ENCODE assay signal across 29 cellular contexts in genomic region chr20:3744037-3744436, GRCh38. TPM values are rescaled to one million over a fixed set of nuclear protein-coding genes. Genes with fewer than 3 reads are reported as not detected.
DNase-seq lines count a peak whose midpoint lies in the region; ATAC-seq, FAIRE-seq and TF ChIP-seq lines count a peak whose summit lies in the region.
"Had no signal": no experiment of that assay in that cellular context is flagged by ENCODE, and none has a peak within 500 bp of the region (broad histone marks: within the 10 kb centered on the region; RNA-seq: fewer than 3 reads in every experiment).

No MANE protein-coding gene starts in this region.

- H3K9me3 Mint-ChIP-seq in GM23338 (no peaks in the 10 kb centered on the region), osteocyte (ENCODE audit: unreplicated experiment) (no peaks in the 10 kb centered on the region)
- H3K9me3 Mint-ChIP-seq: HFFc6 had no signal

- TF ChIP-seq POLR2A in H1 (IDR thresholded peaks at IDR 0.05; ENCODE audit: control extremely low read depth in 1 of 2, low read depth in 2 of 2, low read length in 2 of 2) (no peak), uterus (IDR thresholded peaks at IDR 0.05) (no peak)

- H3K56ac ChIP-seq in H1 (replicated peaks; ENCODE audit: insufficient read length, low read depth, low read length) = no peak overlapping the region

- H3K23me2 ChIP-seq in H1 (ENCODE audit: low read depth, low read length) = peaks cover 6% of the 10 kb centered on the region; the same call in 1 of the 2 replicates

- H3K79me2 ChIP-seq in GM23338 (replicated peaks; ENCODE audit: insufficient read depth) (no peaks in the 10 kb centered on the region), H1 (ENCODE audit: control insufficient read depth in 1 of 2, insufficient read depth in 2 of 2, low read length in 2 of 2) (no peaks in the 10 kb centered on the region)

- H3K18ac ChIP-seq in H1 (ENCODE audit: extremely low read depth, low read length) = no peak overlapping the region

- ATAC-seq in GM23338 (no peak), HG02852 (IDR thresholded peaks at IDR 0.05; ENCODE audit: unreplicated experiment) (no peak)
- ATAC-seq: PC-3 had no signal

- H2AK5ac ChIP-seq in H1 (ENCODE audit: low read depth, low read length) = peak overlapping the region; percentile 54; the same call in 1 of the 2 replicates

- no peaks in the 10 kb centered on the region for H3K9me2 ChIP-seq in GM23338 (ENCODE audit: insufficient read depth)
- H3K9me2 ChIP-seq: SK-N-SH had no signal

- H3K27me3 Mint-ChIP-seq in GM23338 (ENCODE audit: insufficient read depth, low read depth, poor library complexity) (peaks cover 22% of the 10 kb centered on the region), osteocyte (ENCODE audit: unreplicated experiment) (peaks cover 15% of the 10 kb centered on the region)

- H4K20me1 ChIP-seq in GM23338 (replicated peaks; ENCODE audit: insufficient read depth) (no peaks in the 10 kb centered on the region), H1 (replicated peaks in 1 of 2; ENCODE audit: control insufficient read depth in 1 of 2, insufficient read depth in 2 of 2, low read length in 2 of 2) (no peaks in the 10 kb centered on the region)

- no peak overlapping the region for H3K23ac ChIP-seq in H1 (ENCODE audit: insufficient read length)

- no peak overlapping the region for H4K91ac ChIP-seq in H1 (replicated peaks; ENCODE audit: insufficient read length, low read length)

- H3K27ac ChIP-seq in GM23338 (ENCODE audit: low read depth) (no peak overlapping the region), H1 (ENCODE audit: low read depth, low read length) (no peak overlapping the region), WERI-Rb-1 (no peak overlapping the region), uterus (no peak overlapping the region)
- H3K27ac ChIP-seq: C4-2B, GM23248 had no signal

- no peaks in the 10 kb centered on the region for H3K36me3 Mint-ChIP-seq in GM23338 (ENCODE audit: low read depth)
- H3K36me3 Mint-ChIP-seq in osteocyte (ENCODE audit: unreplicated experiment) = no peaks in the 10 kb centered on the region

- H3F3A ChIP-seq in GM23338 (replicated peaks; ENCODE audit: low read depth) = no peaks in the 10 kb centered on the region

- H3K36me3 ChIP-seq in GM23338 (ENCODE audit: insufficient read depth) (no peaks in the 10 kb centered on the region), NT2/D1 (ENCODE audit: insufficient read depth, insufficient read length, low read length) (peaks cover 15% of the 10 kb centered on the region), H1 (ENCODE audit: control insufficient read depth in 2 of 4, insufficient read depth in 4 of 4, low read length in 3 of 4) (no peaks in the 10 kb centered on the region), WERI-Rb-1 (no peaks in the 10 kb centered on the region), uterus (no peaks in the 10 kb centered on the region)

- no peak overlapping the region for H4K8ac ChIP-seq in H1 (ENCODE audit: extremely low read depth, insufficient read depth, low read length)

- 90% methylated on average over 1 of the region's 1 CpG; no CpG with 5 or more reads in 1 of the 2 experiments for WGBS in H1 (ENCODE audit: extremely low coverage in 1 of 2, insufficient coverage in 1 of 2, insufficient read length in 1 of 2, insufficient replicate concordance in 2 of 2, low coverage in 1 of 2, low lambda C conversion rate in 2 of 2, missing lambda C conversion rate in 1 of 2), 2 experiments

- peak overlapping the region; percentile 86 for H3K4me2 ChIP-seq in GM23338
- peak overlapping the region in 1 of 2 experiments; percentile 79; a peak in 1 of 4 replicates for H3K4me2 ChIP-seq in H1 (ENCODE audit: insufficient read depth in 1 of 2, low read depth in 2 of 2, low read length in 2 of 2)
- H3K4me2 ChIP-seq: SK-N-SH had no signal

- POLR2A ChIA-PET in H1 (lab: Charles Lee; ENCODE audit: partially characterized antibody) = interaction anchor here (0.5 to 3.6 kb wide), 5 partner anchors 9 to 82 kb away, joined by 3 to 13 read pairs (median 5); partner anchors contain the start of gene HSPA12B

- no peak for TF ChIP-seq CTCF in GM23338 (conservative IDR thresholded peaks at IDR 0.05; ENCODE audit: low read depth in 2 of 2)
- no peak for TF ChIP-seq CTCF in H1 (IDR thresholded peaks at IDR 0.05; ENCODE audit: control extremely low read depth in 1 of 3, insufficient read depth in 1 of 3, low read depth in 1 of 3, low read length in 3 of 3)
- no peak for TF ChIP-seq CTCF in osteocyte (IDR thresholded peaks at IDR 0.05)
- no peak for TF ChIP-seq CTCF in WERI-Rb-1 (IDR thresholded peaks at IDR 0.05; ENCODE audit: low read depth, low read length)
- TF ChIP-seq CTCF in uterus (IDR thresholded peaks at IDR 0.05) = no peak

- TF ChIP-seq RAD21 in H1 (IDR thresholded peaks at IDR 0.05 in 1 of 2, conservative IDR thresholded peaks at IDR 0.05 in 1 of 2; ENCODE audit: low read depth in 2 of 2, low read length in 2 of 2) = no peak

- no peak overlapping the region for H2BK12ac ChIP-seq in H1 (ENCODE audit: low read depth, low read length)

- no peak overlapping the region for H3K27ac Mint-ChIP-seq in GM23338
- no peak overlapping the region for H3K27ac Mint-ChIP-seq in osteocyte (ENCODE audit: unreplicated experiment)
- H3K27ac Mint-ChIP-seq: HFFc6 had no signal

- no peak overlapping the region for H3K4me3 ChIP-seq in GM23338
- peak overlapping the region; percentile 1 for H3K4me3 ChIP-seq in NT2/D1 (ENCODE audit: insufficient read length, low read depth)
- H3K4me3 ChIP-seq in H1 (ENCODE audit: extremely low read depth in 1 of 4, insufficient read depth in 2 of 4, low read depth in 3 of 4, low read length in 4 of 4) = no peak overlapping the region
- no peak overlapping the region for H3K4me3 ChIP-seq in WERI-Rb-1 (ENCODE audit: low read depth, low read length)
- no peak overlapping the region for H3K4me3 ChIP-seq in uterus
- H3K4me3 ChIP-seq: GM23248 had no signal

- H3K27me3 ChIP-seq in GM23338 (ENCODE audit: insufficient read depth) (peaks cover 6% of the 10 kb centered on the region; the same call in 1 of the 2 replicates), NT2/D1 (ENCODE audit: insufficient read depth, insufficient read length) (no peaks in the 10 kb centered on the region), H1 (replicated peaks in 1 of 4; ENCODE audit: control insufficient read depth in 3 of 4, extremely low read depth in 1 of 4, insufficient read depth in 3 of 4, low read length in 3 of 4) (peaks cover 0 to 6% (median 5%) of the 10 kb centered on the region in 4 experiments; a peak in 3 of 7 replicates), WERI-Rb-1 (ENCODE audit: insufficient read depth, low read depth, severe bottlenecking) (no peaks in the 10 kb centered on the region), uterus (no peaks in the 10 kb centered on the region)

- no peak overlapping the region for H2BK5ac ChIP-seq in H1 (ENCODE audit: low read depth, low read length)

- no peak overlapping the region for H3K4ac ChIP-seq in H1 (replicated peaks; ENCODE audit: insufficient read length, low read depth, low read length)

- H2AFZ ChIP-seq in GM23338 (no peak overlapping the region), H1 (ENCODE audit: low read length) (no peak overlapping the region)
- H2AFZ ChIP-seq: GM23248 had no signal

- CTCF ChIA-PET in H1 (lab: Charles Lee; ENCODE audit: partially characterized antibody) = interaction anchor here (0.9 to 18.6 kb wide), 7 partner anchors 12 to 68 kb away, joined by 3 to 308 read pairs (median 4); partner anchors contain the start of genes ADISSP, HSPA12B and SIGLEC1

- H3K79me1 ChIP-seq in H1 (ENCODE audit: low read depth, low read length) = no peaks in the 10 kb centered on the region

- DNase-seq in GM23338 (ENCODE audit: low spot score) = no peak
- no peak for DNase-seq in NT2/D1 (ENCODE audit: low read depth, low spot score)
- no peak for DNase-seq in H1 (ENCODE audit: low read depth in 1 of 2, low spot score in 2 of 2)
- DNase-seq in osteocyte (ENCODE audit: extremely low spot score, unreplicated experiment) = no peak
- DNase-seq in WERI-Rb-1 = no peak
- no peak for DNase-seq in stimulated activated naive CD4-positive, alpha-beta T cell (lab: John Stamatoyannopoulos, UW)
- no peak for DNase-seq in uterus
- DNase-seq: AML-193, COR-L47, DMS 273 treated with DMSO at 0.1 percent for 48 hours, GDM1, GM23248, HFFc6, KG1, MV-4-11, NCI-H1417, NCI-H187, NCI-H2107, NCI-H2227 treated with DMSO at 0.1 percent for 48 hours, NCI-H510A treated with DMSO at 0.1 percent for 48 hours, NCI-H82, PC-3, RPMI8226, SHP77 treated with DMSO at 0.1 percent for 48 hours, SK-N-SH had no signal

- H3K4me1 ChIP-seq in GM23338 (ENCODE audit: insufficient read depth) (peaks cover 5% of the 10 kb centered on the region; the same call in 1 of the 2 replicates), NT2/D1 (ENCODE audit: insufficient read depth, insufficient read length) (peaks cover 12% of the 10 kb centered on the region), H1 (replicated peaks in 1 of 4; ENCODE audit: control insufficient read depth in 3 of 4, insufficient read depth in 4 of 4, low read length in 3 of 4) (peaks cover 0 to 21% (median 16%) of the 10 kb centered on the region in 4 experiments; a peak in 6 of 7 replicates), uterus (no peaks in the 10 kb centered on the region)

- TF ChIP-seq EP300 in H1 (IDR thresholded peaks at IDR 0.05; ENCODE audit: borderline replicate concordance in 1 of 2, low read depth in 2 of 2, low read length in 2 of 2) = no peak

- intact Hi-C loops in uterus (cut with DNase I; ENCODE audit: low total_unique reads) = no loop called here

- H3K4me3 Mint-ChIP-seq in GM23338 = peak overlapping the region; percentile 86
- peak overlapping the region; percentile 15 for H3K4me3 Mint-ChIP-seq in osteocyte (ENCODE audit: unreplicated experiment)
- H3K4me3 Mint-ChIP-seq: HFFc6 had no signal

- H4K5ac ChIP-seq in H1 (ENCODE audit: insufficient read length, low read depth, low read length) = no peak overlapping the region

- no peak for FAIRE-seq in H1 (lab: Jason Lieb, UNC)
- FAIRE-seq: GM19239 had no signal

- H3K9me3 ChIP-seq in NT2/D1 (ENCODE audit: insufficient read depth, low read length) (no peaks in the 10 kb centered on the region), H1 (ENCODE audit: insufficient read depth in 2 of 2, low read depth in 1 of 2, low read length in 1 of 2) (no peaks in the 10 kb centered on the region), WERI-Rb-1 (ENCODE audit: severe bottlenecking) (no peaks in the 10 kb centered on the region), uterus (no peaks in the 10 kb centered on the region)
- H3K9me3 ChIP-seq: SK-N-SH had no signal

- no peak overlapping the region for H2BK15ac ChIP-seq in H1 (ENCODE audit: low read length)

- H3K4me1 Mint-ChIP-seq in GM23338 (peaks cover 27% of the 10 kb centered on the region), osteocyte (ENCODE audit: unreplicated experiment) (peaks cover 3% of the 10 kb centered on the region)

- H2BK20ac ChIP-seq in H1 (ENCODE audit: low read length) = no peak overlapping the region

- no peak overlapping the region for H3K14ac ChIP-seq in H1 (ENCODE audit: insufficient read length)

- H3K9ac ChIP-seq in NT2/D1 (ENCODE audit: insufficient read length, low read depth) = no peak overlapping the region
- H3K9ac ChIP-seq in H1 (replicated peaks in 1 of 4; ENCODE audit: extremely low read depth in 1 of 4, low read depth in 3 of 4, low read length in 3 of 4) = no peak overlapping the region
- H3K9ac ChIP-seq: GM23248, SK-N-SH had no signal

- no peak overlapping the region for H2BK120ac ChIP-seq in H1 (replicated peaks; ENCODE audit: low read depth, low read length)

RNA-seq across cellular contexts. Expression of gene HSPA12B, which starts 11.6 kb away (rescaled TPM):
- total RNA-seq in GM23338 (2014; rRNA removed; shearing (Covaris generic)) = 6.4 and 6.5 TPM in 2 replicates
- 2.8 and 3.3 TPM in 2 replicates for polyA plus RNA-seq in GM23338 (2016; fragmentation: Nextera tagmentation; extraction: Ambion mirVana)
- 4.3 and 4.9 TPM in 2 replicates for total RNA-seq in H1 (2021; fragmentation: NEBNext Ultra II Directional; extraction: Animal tissue kit (Norgen Biotek cat#: 25700))
- 2.2 and 3.5 TPM in 2 replicates for polyA plus RNA-seq in H1 (2011; rRNA removed)
- polyA plus RNA-seq in H1 (2011; cell fraction: cytosol; rRNA removed) = 3.1 TPM
- 7.7 TPM for polyA plus RNA-seq in H1 (2011; cell fraction: nucleus; rRNA removed)
- polyA plus RNA-seq in H1 (2012, experiment 1 of 2) = 2.8 to 6.7 TPM (median 5.2 TPM) in 4 replicates
- 2.5 TPM for polyA plus RNA-seq in H1 (2012, experiment 2 of 2)
- polyA plus RNA-seq in H1 (2013, experiment 1 of 2) = 2.7 TPM
- polyA plus RNA-seq in H1 (2013, experiment 2 of 2) = 2.5 TPM
- 1.6 and 1.9 TPM in 2 replicates for polyA minus RNA-seq in H1 (2011; rRNA and poly(A)+ RNA removed)
- 2.5 TPM for polyA minus RNA-seq in H1 (2011; cell fraction: cytosol; rRNA and poly(A)+ RNA removed)
- polyA minus RNA-seq in H1 (2011; cell fraction: nucleus; rRNA and poly(A)+ RNA removed) = 8.1 TPM
- total RNA-seq in osteocyte = not detected in 2 replicates
- total RNA-seq in uterus = 10 to 100 TPM in 3 of 4 donors, 1 to 10 TPM in 1; 4.7 to 46.2 (median 27.6) TPM
- total RNA-seq: GM23248, HFFc6, PC-3 had no signal

RNA-seq across cellular contexts. Expression of gene ADISSP, which starts 23.5 kb away (rescaled TPM):
- 79.0 and 86.6 TPM in 2 replicates for total RNA-seq in GM23338 (2014; rRNA removed; shearing (Covaris generic))
- polyA plus RNA-seq in GM23338 (2016; fragmentation: Nextera tagmentation; extraction: Ambion mirVana) = 126 and 131 TPM in 2 replicates
- total RNA-seq in H1 (2021; fragmentation: NEBNext Ultra II Directional; extraction: Animal tissue kit (Norgen Biotek cat#: 25700)) = 111 and 117 TPM in 2 replicates
- 141 and 202 TPM in 2 replicates for polyA plus RNA-seq in H1 (2011; rRNA removed)
- 101 TPM for polyA plus RNA-seq in H1 (2011; cell fraction: cytosol; rRNA removed)
- 110 TPM for polyA plus RNA-seq in H1 (2011; cell fraction: nucleus; rRNA removed)
- polyA plus RNA-seq in H1 (2012, experiment 1 of 2) = 73.7 to 130 TPM (median 117 TPM) in 4 replicates
- 104 TPM for polyA plus RNA-seq in H1 (2012, experiment 2 of 2)
- polyA plus RNA-seq in H1 (2013, experiment 1 of 2) = 98.3 TPM
- polyA plus RNA-seq in H1 (2013, experiment 2 of 2) = 102 TPM
- polyA minus RNA-seq in H1 (2011; rRNA and poly(A)+ RNA removed) = 43.6 and 51.4 TPM in 2 replicates
- polyA minus RNA-seq in H1 (2011; cell fraction: cytosol; rRNA and poly(A)+ RNA removed) = 71.0 TPM
- 41.3 TPM for polyA minus RNA-seq in H1 (2011; cell fraction: nucleus; rRNA and poly(A)+ RNA removed)
- 24.3 and 25.2 TPM in 2 replicates for total RNA-seq in osteocyte
- total RNA-seq in uterus = 10 to 100 TPM in 3 of 4 donors, 1 to 10 TPM in 1; 4.1 to 45.9 (median 34.8) TPM

RNA-seq across cellular contexts. Expression of gene SIGLEC1, which starts 31.6 kb away (rescaled TPM):
- total RNA-seq in GM23338 (2014; rRNA removed; shearing (Covaris generic)) = not detected in 2 replicates
- polyA plus RNA-seq in GM23338 (2016; fragmentation: Nextera tagmentation; extraction: Ambion mirVana) = not detected in 2 replicates
- total RNA-seq in H1 (2021; fragmentation: NEBNext Ultra II Directional; extraction: Animal tissue kit (Norgen Biotek cat#: 25700)) = not detected in 2 replicates
- polyA plus RNA-seq in H1 (2011; rRNA removed) = 0.02 TPM in 2 replicates
- polyA plus RNA-seq in H1 (2011; cell fraction: cytosol; rRNA removed) = not detected
- polyA plus RNA-seq in H1 (2011; cell fraction: nucleus; rRNA removed) = 0.04 TPM
- not detected in 4 replicates for polyA plus RNA-seq in H1 (2012, experiment 1 of 2)
- not detected for polyA plus RNA-seq in H1 (2012, experiment 2 of 2)
- not detected for polyA plus RNA-seq in H1 (2013, experiment 1 of 2)
- polyA plus RNA-seq in H1 (2013, experiment 2 of 2) = not detected
- not detected in 2 replicates for polyA minus RNA-seq in H1 (2011; rRNA and poly(A)+ RNA removed)
- not detected for polyA minus RNA-seq in H1 (2011; cell fraction: cytosol; rRNA and poly(A)+ RNA removed)
- not detected for polyA minus RNA-seq in H1 (2011; cell fraction: nucleus; rRNA and poly(A)+ RNA removed)
- total RNA-seq in osteocyte = 0.21 TPM in 2 replicates
- total RNA-seq in uterus = 1 to 10 TPM; 1.0 to 7.9 (median 3.4) TPM
- total RNA-seq: Daoy, GM23248, HFFc6, PC-3 had no signal
- polyA plus RNA-seq: GM23248, SK-N-SH had no signal

RNA-seq across cellular contexts. Expression of gene SPEF1, which starts 37.2 kb away (rescaled TPM):
- total RNA-seq in GM23338 (2014; rRNA removed; shearing (Covaris generic)) = 0.69 and 1.3 TPM in 2 replicates
- polyA plus RNA-seq in GM23338 (2016; fragmentation: Nextera tagmentation; extraction: Ambion mirVana) (0.68 and 0.85 TPM in 2 replicates), H1 (2011; rRNA removed) (0.50 and 0.51 TPM in 2 replicates)
- 0.65 and 0.71 TPM in 2 replicates for total RNA-seq in H1 (2021; fragmentation: NEBNext Ultra II Directional; extraction: Animal tissue kit (Norgen Biotek cat#: 25700))
- 0.78 TPM for polyA plus RNA-seq in H1 (2011; cell fraction: cytosol; rRNA removed)
- polyA plus RNA-seq in H1 (2011; cell fraction: nucleus; rRNA removed) = 0.88 TPM
- polyA plus RNA-seq in H1 (2012, experiment 1 of 2) = 0.56 to 0.80 TPM (median 0.68 TPM) in 4 replicates
- polyA plus RNA-seq in H1 (2012, experiment 2 of 2) = 0.64 TPM
- 0.43 TPM for polyA plus RNA-seq in H1 (2013, experiment 1 of 2)
- polyA plus RNA-seq in H1 (2013, experiment 2 of 2) = 0.37 TPM
- 0.37 TPM in 1 of 2 replicates, not detected in the other for polyA minus RNA-seq in H1 (2011; rRNA and poly(A)+ RNA removed)
- not detected for polyA minus RNA-seq in H1 (2011; cell fraction: cytosol; rRNA and poly(A)+ RNA removed)
- polyA minus RNA-seq in H1 (2011; cell fraction: nucleus; rRNA and poly(A)+ RNA removed) = 0.50 TPM
- total RNA-seq in osteocyte (0.24 TPM in 1 of 2 replicates, not detected in the other), uterus (1 to 10 TPM in 1 of 4 donors, under 1 TPM in 2, not detected in 1; 0.26 to 1.3 (median 0.37) TPM)
- total RNA-seq: Daoy, GM23248 had no signal

RNA-seq across cellular contexts. Expression of gene CENPB, which starts 42.5 kb away (rescaled TPM):
- total RNA-seq in GM23338 (2014; rRNA removed; shearing (Covaris generic)) = 44.3 and 52.1 TPM in 2 replicates
- polyA plus RNA-seq in GM23338 (2016; fragmentation: Nextera tagmentation; extraction: Ambion mirVana) (9.5 and 10.8 TPM in 2 replicates), H1 (2011; rRNA removed) (17.7 and 25.2 TPM in 2 replicates)
- total RNA-seq in H1 (2021; fragmentation: NEBNext Ultra II Directional; extraction: Animal tissue kit (Norgen Biotek cat#: 25700)) = 51.6 and 52.8 TPM in 2 replicates
- polyA plus RNA-seq in H1 (2011; cell fraction: cytosol; rRNA removed) = 27.2 TPM
- 20.7 TPM for polyA plus RNA-seq in H1 (2011; cell fraction: nucleus; rRNA removed)
- 30.1 to 45.6 TPM (median 44.3 TPM) in 4 replicates for polyA plus RNA-seq in H1 (2012, experiment 1 of 2)
- polyA plus RNA-seq in H1 (2012, experiment 2 of 2) = 37.2 TPM
- polyA plus RNA-seq in H1 (2013, experiment 1 of 2) = 25.0 TPM
- 25.0 TPM for polyA plus RNA-seq in H1 (2013, experiment 2 of 2)
- 18.1 and 24.6 TPM in 2 replicates for polyA minus RNA-seq in H1 (2011; rRNA and poly(A)+ RNA removed)
- 29.3 TPM for polyA minus RNA-seq in H1 (2011; cell fraction: cytosol; rRNA and poly(A)+ RNA removed)
- 17.5 TPM for polyA minus RNA-seq in H1 (2011; cell fraction: nucleus; rRNA and poly(A)+ RNA removed)
- total RNA-seq in osteocyte (87.7 and 92.2 TPM in 2 replicates), uterus (100 to 1,000 TPM in 2 of 4 donors, 10 to 100 TPM in 2; 18.2 to 127 (median 85.2) TPM)
